13 cellular contexts compared by ENCODE assay signal in genomic region chr1:155285063-155285462, GRCh38. TPM values are rescaled to one million over a fixed set of nuclear protein-coding genes. Genes with fewer than 3 reads are reported as not detected.
A peak's percentile ranks its signal among the peaks of the same experiment; 100 is the strongest.
DNase-seq lines count a peak whose midpoint lies in the region; ATAC-seq and TF ChIP-seq lines count a peak whose summit lies in the region.
"Had no signal": no experiment of that assay in that cellular context is flagged by ENCODE, and none has a peak within 500 bp of the region (broad histone marks: within the 10 kb centered on the region; RNA-seq: fewer than 3 reads in every experiment).

No MANE protein-coding gene starts in this region.

- H3K27ac Mint-ChIP-seq in endothelial cell (ENCODE audit: unreplicated experiment) (no peak overlapping the region), nephron progenitor cell (peak overlapping the region; percentile 42)
- H3K27ac Mint-ChIP-seq: CD4-positive, alpha-beta T cell; HFFc6 had no signal

- TF ChIP-seq CTCF in endothelial cell (IDR thresholded peaks at IDR 0.05; ENCODE audit: unreplicated experiment) (no peak), nephron progenitor cell (IDR thresholded peaks at IDR 0.05) (no peak)

- H3K4me3 Mint-ChIP-seq in endothelial cell (ENCODE audit: unreplicated experiment), result peak overlapping the region; percentile 31
- H3K4me3 Mint-ChIP-seq in nephron progenitor cell, result no peak overlapping the region
- H3K4me3 Mint-ChIP-seq: CD4-positive, alpha-beta T cell; HFFc6 had no signal

- peaks cover 13% of the 10 kb centered on the region for H3K27me3 Mint-ChIP-seq in endothelial cell (ENCODE audit: unreplicated experiment)
- peaks cover 3% of the 10 kb centered on the region for H3K27me3 Mint-ChIP-seq in nephron progenitor cell (ENCODE audit: low read depth, poor library complexity)
- H3K27me3 Mint-ChIP-seq: CD4-positive, alpha-beta T cell had no signal

- H3K36me3 Mint-ChIP-seq in endothelial cell (ENCODE audit: low read depth, unreplicated experiment), result peaks cover 18% of the 10 kb centered on the region
- H3K36me3 Mint-ChIP-seq in nephron progenitor cell (ENCODE audit: low read depth), result no peaks in the 10 kb centered on the region

- H3K4me1 Mint-ChIP-seq in endothelial cell (ENCODE audit: unreplicated experiment) (no peaks in the 10 kb centered on the region), nephron progenitor cell (no peaks in the 10 kb centered on the region)

- ATAC-seq in Right ventricle myocardium inferior (peak; percentile 10), left cardiac atrium (no peak)
- ATAC-seq: A549, HCT116 had no signal

- no peak for DNase-seq in Right ventricle myocardium inferior (ENCODE audit: missing footprints)
- no peak for DNase-seq in left cardiac atrium
- DNase-seq in endothelial cell (ENCODE audit: low spot score), result no peak
- no peak for DNase-seq in nephron progenitor cell
- no peak for DNase-seq in amygdala (lab: John Stamatoyannopoulos, UW)
- no peak for DNase-seq in SHP77 (lab: John Stamatoyannopoulos, UW)
- no peak for DNase-seq in iPS-NIHi7 (ENCODE audit: extremely low spot score)
- DNase-seq: AML-193; Caco-2; CD4-positive, alpha-beta T cell; HFFc6 had no signal

- no peaks in the 10 kb centered on the region for H3K9me3 Mint-ChIP-seq in endothelial cell (ENCODE audit: unreplicated experiment)
- H3K9me3 Mint-ChIP-seq in nephron progenitor cell, result no peaks in the 10 kb centered on the region
- H3K9me3 Mint-ChIP-seq: CD4-positive, alpha-beta T cell; HFFc6 had no signal

- intact Hi-C loops in Right ventricle myocardium inferior (cut with DNase I), result no loop called here
- intact Hi-C loops in left cardiac atrium (cut with DNase I), result no loop called here

RNA-seq across cellular contexts. Expression of gene HCN3, which starts 7.8 kb away (rescaled TPM):
- total RNA-seq in Right ventricle myocardium inferior, result 1.8 TPM
- total RNA-seq in left cardiac atrium, result 1 to 10 TPM in 1 of 2 donors, under 1 TPM in 1; 0.76 to 1.6 TPM
- total RNA-seq in endothelial cell (ENCODE audit: unreplicated experiment), result 7.3 TPM

RNA-seq across cellular contexts. Expression of gene CLK2, which starts 11.8 kb away (rescaled TPM):
- total RNA-seq in Right ventricle myocardium inferior, result 20.9 TPM
- total RNA-seq in left cardiac atrium, result 10 to 100 TPM; 19.7 to 23.8 TPM
- 62.8 TPM for total RNA-seq in endothelial cell (ENCODE audit: unreplicated experiment)

RNA-seq across cellular contexts. Expression of gene PKLR, which starts 16.2 kb away (rescaled TPM):
- not detected for total RNA-seq in Right ventricle myocardium inferior
- total RNA-seq in left cardiac atrium, result not detected
- total RNA-seq in endothelial cell (ENCODE audit: unreplicated experiment), result not detected
- total RNA-seq: Caco-2; CD4-positive, alpha-beta T cell; HFFc6 had no signal

RNA-seq across cellular contexts. Expression of gene SCAMP3, which starts 22.9 kb away (rescaled TPM):
- total RNA-seq in Right ventricle myocardium inferior (55.4 TPM), left cardiac atrium (10 to 100 TPM; 53.6 to 66.4 TPM), endothelial cell (ENCODE audit: unreplicated experiment) (54.9 TPM)

RNA-seq across cellular contexts. Expression of gene FDPS, which starts 23.6 kb away (rescaled TPM):
- total RNA-seq in Right ventricle myocardium inferior (80.0 TPM), left cardiac atrium (100 to 1,000 TPM in 1 of 2 donors, 10 to 100 TPM in 1; 92.9 to 128 TPM), endothelial cell (ENCODE audit: unreplicated experiment) (540 TPM)
